Comparison of ENCODE assay signal across 31 cellular contexts in genomic region chr3:15108869-15109268, GRCh38.
"Had no signal": no experiment of that assay in that cellular context is flagged by ENCODE, and none has a peak within 500 bp of the region (broad histone marks: within the 10 kb centered on the region; RNA-seq: fewer than 3 reads in every experiment).

No MANE protein-coding gene starts in this region.

- H3K36me3 Mint-ChIP-seq: activated CD4-positive, alpha-beta memory T cell treated with anti-CD3 and anti-CD28 coated beads for 36 hours; activated CD8-positive, alpha-beta memory T cell treated with anti-CD3 and anti-CD28 coated beads, Interleukin-2, amount 10 ng/mL, durations not matched to agents 7 days and 5 days; activated naive CD4-positive, alpha-beta T cell treated with anti-CD3 and anti-CD28 coated beads, Interleukin-2, amount 50 U/mL, for 24 hours; activated naive CD8-positive, alpha-beta T cell treated with anti-CD3 and anti-CD28 coated beads for 36 hours; brain; WTC11 had no signal

- H3K36me3 ChIP-seq: adrenal gland, breast epithelium, cardiac muscle cell, colonic mucosa, esophagus muscularis mucosa, gastroesophageal sphincter, heart right ventricle had no signal

- H3K27me3 ChIP-seq: adrenal gland, breast epithelium, cardiac muscle cell, colonic mucosa, dorsolateral prefrontal cortex, esophagus muscularis mucosa, gastroesophageal sphincter, hepatocyte had no signal

- H3K9me3 Mint-ChIP-seq: activated CD4-positive, alpha-beta memory T cell treated with anti-CD3 and anti-CD28 coated beads for 36 hours; activated naive CD4-positive, alpha-beta T cell treated with anti-CD3 and anti-CD28 coated beads for 36 hours; activated naive CD4-positive, alpha-beta T cell treated with anti-CD3 and anti-CD28 coated beads, Interleukin-2, amount 50 U/mL, for 24 hours; activated naive CD8-positive, alpha-beta T cell treated with anti-CD3 and anti-CD28 coated beads for 36 hours; activated naive CD8-positive, alpha-beta T cell treated with anti-CD3 and anti-CD28 coated beads, Interleukin-2, amount 50 U/mL, for 24 hours; activated T-helper 1 cell treated with anti-CD3 and anti-CD28 coated beads, Interleukin-12 subunit alpha, Interleukin-12 subunit beta, Interleukin-2, Interleukin-4 antibody, amounts not matched to agents 30 ng/mL and 10 ng/mL and 1 ng/mL, durations not matched to agents 14 hours and 24 hours and 36 hours; activated T-helper 2 cell treated with anti-CD3 and anti-CD28 coated beads, Interferon-gamma antibody, Interleukin-2, Interleukin-4, amounts not matched to agents 10 μg/mL and 5 μg/mL and 100 μg/mL, durations not matched to agents 14 hours and 24 hours and 36 hours; brain; dendritic cell treated with granulocyte-macrophage colony-stimulating factor and Interleukin-4, amounts not matched to agents 40 ng/mL and 50 ng/mL, for 4 days; T-helper 1 cell treated with Interleukin-12 subunit alpha and Interleukin-12 subunit beta and Interleukin-4 antibody, amounts not matched to agents 30 μg/mL and 1 μg/mL, for 36 hours; WTC11 had no signal

- H3K27ac ChIP-seq: adrenal gland, breast epithelium, cardiac muscle cell, colonic mucosa, dorsolateral prefrontal cortex, esophagus muscularis mucosa, gastroesophageal sphincter, heart right ventricle, hepatocyte, VCaP had no signal

- H3K4me3 Mint-ChIP-seq: activated CD8-positive, alpha-beta memory T cell treated with anti-CD3 and anti-CD28 coated beads, Interleukin-2, amount 10 ng/mL, durations not matched to agents 7 days and 5 days; activated CD8-positive, alpha-beta T cell treated with anti-CD3 and anti-CD28 coated beads, Interleukin-2, amount 10 ng/mL, durations not matched to agents 7 days and 5 days; activated naive CD4-positive, alpha-beta T cell treated with anti-CD3 and anti-CD28 coated beads for 36 hours; activated naive CD4-positive, alpha-beta T cell treated with anti-CD3 and anti-CD28 coated beads, Interleukin-2, amount 50 U/mL, for 24 hours; activated naive CD8-positive, alpha-beta T cell treated with anti-CD3 and anti-CD28 coated beads for 36 hours; activated naive CD8-positive, alpha-beta T cell treated with anti-CD3 and anti-CD28 coated beads, Interleukin-2, amount 50 U/mL, for 24 hours; activated T-helper 1 cell treated with anti-CD3 and anti-CD28 coated beads, Interleukin-12 subunit alpha, Interleukin-12 subunit beta, Interleukin-2, Interleukin-4 antibody, amounts not matched to agents 30 ng/mL and 10 ng/mL and 1 ng/mL, durations not matched to agents 14 hours and 24 hours and 36 hours; dendritic cell treated with granulocyte-macrophage colony-stimulating factor and Interleukin-4, amounts not matched to agents 40 ng/mL and 50 ng/mL, for 4 days; T-helper 1 cell treated with Interleukin-12 subunit alpha and Interleukin-12 subunit beta and Interleukin-4 antibody, amounts not matched to agents 30 μg/mL and 1 μg/mL, for 36 hours; WTC11 had no signal

- H3K9me3 ChIP-seq: adrenal gland, breast epithelium, colonic mucosa, esophagus muscularis mucosa, gastroesophageal sphincter, heart right ventricle had no signal

- H3K27ac Mint-ChIP-seq: activated CD4-positive, alpha-beta memory T cell treated with anti-CD3 and anti-CD28 coated beads for 36 hours; activated CD8-positive, alpha-beta memory T cell treated with anti-CD3 and anti-CD28 coated beads, Interleukin-2, amount 10 ng/mL, durations not matched to agents 7 days and 5 days; activated CD8-positive, alpha-beta T cell treated with anti-CD3 and anti-CD28 coated beads, Interleukin-2, amount 10 ng/mL, durations not matched to agents 7 days and 5 days; activated naive CD4-positive, alpha-beta T cell treated with anti-CD3 and anti-CD28 coated beads for 36 hours; activated naive CD4-positive, alpha-beta T cell treated with anti-CD3 and anti-CD28 coated beads, Interleukin-2, amount 50 U/mL, for 24 hours; activated naive CD8-positive, alpha-beta T cell treated with anti-CD3 and anti-CD28 coated beads for 36 hours; activated naive CD8-positive, alpha-beta T cell treated with anti-CD3 and anti-CD28 coated beads, Interleukin-2, amount 50 U/mL, for 24 hours; activated T-helper 1 cell treated with anti-CD3 and anti-CD28 coated beads, Interleukin-12 subunit alpha, Interleukin-12 subunit beta, Interleukin-2, Interleukin-4 antibody, amounts not matched to agents 30 ng/mL and 10 ng/mL and 1 ng/mL, durations not matched to agents 14 hours and 24 hours and 36 hours; activated T-helper 2 cell treated with anti-CD3 and anti-CD28 coated beads, Interferon-gamma antibody, Interleukin-2, Interleukin-4, amounts not matched to agents 10 μg/mL and 5 μg/mL and 100 μg/mL, durations not matched to agents 14 hours and 24 hours and 36 hours; brain; dendritic cell treated with granulocyte-macrophage colony-stimulating factor and Interleukin-4, amounts not matched to agents 40 ng/mL and 50 ng/mL, for 4 days; T-helper 1 cell treated with Interleukin-12 subunit alpha and Interleukin-12 subunit beta and Interleukin-4 antibody, amounts not matched to agents 30 μg/mL and 1 μg/mL, for 36 hours; WTC11 had no signal

- DNase-seq: activated CD4-positive, alpha-beta memory T cell treated with anti-CD3 and anti-CD28 coated beads for 36 hours; activated CD4-positive, alpha-beta T cell treated with anti-CD3 and anti-CD28 coated beads for 48 hours; activated CD8-positive, alpha-beta memory T cell treated with anti-CD3 and anti-CD28 coated beads, Interleukin-2, amount 10 ng/mL, durations not matched to agents 7 days and 5 days; activated CD8-positive, alpha-beta memory T cell treated with anti-CD3 and anti-CD28 coated beads, Interleukin-2, amount 50 U/mL, for 4 hours; activated CD8-positive, alpha-beta T cell treated with anti-CD3 and anti-CD28 coated beads, Interleukin-2, amount 10 ng/mL, durations not matched to agents 7 days and 5 days; activated effector memory CD4-positive, alpha-beta T cell treated with anti-CD3 and anti-CD28 coated beads, Interleukin-2, amount 50 U/mL, for 16 hours; activated naive CD4-positive, alpha-beta T cell treated with anti-CD3 and anti-CD28 coated beads for 36 hours; activated naive CD8-positive, alpha-beta T cell treated with anti-CD3 and anti-CD28 coated beads for 36 hours; activated naive CD8-positive, alpha-beta T cell treated with anti-CD3 and anti-CD28 coated beads, Interleukin-2, amount 50 U/mL, for 24 hours; aorta; central memory CD4-positive, alpha-beta T cell; effector memory CD4-positive, alpha-beta T cell; foreskin melanocyte; T-helper 9 cell had no signal

- H3K4me3 ChIP-seq: adrenal gland, cardiac muscle cell, colonic mucosa, esophagus muscularis mucosa, gastroesophageal sphincter, heart right ventricle, hepatocyte had no signal

- H3K27me3 Mint-ChIP-seq: activated naive CD4-positive, alpha-beta T cell treated with anti-CD3 and anti-CD28 coated beads, Interleukin-2, amount 50 U/mL, for 24 hours had no signal

- H3K4me1 ChIP-seq: breast epithelium, colonic mucosa had no signal
